In the genomic region with DNA sequence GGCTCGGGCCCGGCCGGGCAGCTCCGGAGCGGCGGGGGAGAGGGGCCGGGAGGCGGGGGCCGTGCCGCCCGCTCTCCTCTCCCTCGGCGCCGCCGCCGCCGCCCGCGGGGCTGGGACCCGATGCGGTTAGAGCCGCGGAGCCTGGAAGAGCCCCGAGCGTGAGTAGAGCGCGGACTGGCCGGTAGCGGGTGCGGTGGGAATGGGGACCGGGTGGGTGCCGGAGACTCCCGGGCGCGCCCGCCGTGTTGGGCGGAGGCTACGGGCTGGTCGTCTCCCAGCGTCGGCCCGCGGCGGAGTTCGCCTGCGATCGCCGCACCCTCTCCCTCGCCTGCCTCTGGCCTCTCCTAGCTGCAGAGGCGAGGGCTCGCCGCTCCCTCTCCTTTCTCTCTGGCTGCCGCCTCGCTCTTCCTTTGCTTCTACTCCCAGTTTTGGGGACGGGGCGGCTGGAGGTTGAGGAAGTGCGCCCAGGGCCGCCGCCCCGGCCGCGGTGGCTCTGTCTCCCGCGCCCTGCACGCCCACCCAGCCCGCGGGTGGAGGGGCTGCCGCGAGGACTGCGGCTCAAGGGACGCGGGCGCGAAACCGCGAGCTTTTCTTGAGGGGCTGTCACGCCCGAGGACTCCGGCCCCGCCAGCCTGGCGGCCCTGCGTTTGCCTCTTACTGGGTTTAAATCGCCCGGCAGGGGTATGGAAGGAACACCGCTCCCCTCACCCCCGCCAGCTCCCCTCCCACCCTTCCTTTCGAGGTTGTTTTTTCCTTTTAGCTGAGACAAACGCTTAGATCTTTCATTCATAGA, we compare ENCODE assay signal across 8 cellular contexts. TPM values are rescaled to one million over a fixed set of nuclear protein-coding genes. Genes with fewer than 3 reads are reported as not detected.
DNase-seq lines count a peak whose midpoint lies in the region; ATAC-seq, FAIRE-seq and TF ChIP-seq lines count a peak whose summit lies in the region.

No MANE protein-coding gene starts in this region.

- H3K4me1 ChIP-seq in Caco-2 (no peaks in the 10 kb centered on the region), pancreas (peaks cover 3 to 8% (median 6%) of the 10 kb centered on the region in 3 donors), tibial nerve (peaks cover 0 to 48% (median 7%) of the 10 kb centered on the region in 4 donors)

- peak; percentile 2 to 11 for ATAC-seq in activated naive CD4-positive, alpha-beta T cell treated with anti-CD3 and anti-CD28 coated beads, Interleukin-2, amount 50 U/mL, for 72 hours
- peak; percentile 51 for ATAC-seq in Right ventricle myocardium superior (ENCODE audit: poor library complexity)
- peak; percentile 27 to 56 (median 33) for ATAC-seq in pancreas

- CTCF ChIA-PET in Caco-2 (lab: Charles Lee), result interaction anchor here (0.6 to 0.7 kb wide), 2 partner anchors 200 to 203 kb away, joined by 3 to 5 read pairs; no protein-coding TSS in a partner anchor

- no peaks in the 10 kb centered on the region for H3K9me3 ChIP-seq in Caco-2
- H3K9me3 ChIP-seq in pancreas, result peaks cover 0 to 2% (median 0%) of the 10 kb centered on the region in 4 donors
- H3K9me3 ChIP-seq in tibial nerve, result no peaks in the 10 kb centered on the region

- H3K4me1 Mint-ChIP-seq in Caco-2 (ENCODE audit: low read depth, unreplicated experiment), result peaks cover 7% of the 10 kb centered on the region

- no peak overlapping the region for H3K27ac Mint-ChIP-seq in Caco-2 (ENCODE audit: unreplicated experiment)
- H3K27ac Mint-ChIP-seq in activated naive CD4-positive, alpha-beta T cell treated with anti-CD3 and anti-CD28 coated beads, Interleukin-2, amount 50 U/mL, for 72 hours, result peak overlapping the region in 1 of 2 donors; percentile 97

- DNase-seq in Caco-2 (peak; percentile 49 to 63), GM20000 (ENCODE audit: low spot score) (peak; percentile 54), HL-60 (ENCODE audit: low read depth in 1 of 2, low spot score in 1 of 2) (peak in 1 of 2 experiments; percentile 37), SK-N-DZ (ENCODE audit: low spot score) (peak; percentile 62), Right ventricle myocardium superior (peak; percentile 66), pancreas (peak; percentile 44 to 83 (median 58)), tibial nerve (ENCODE audit: low spot score in 2 of 2) (peak; percentile 8 to 17)
- peak; percentile 52 to 63 for DNase-seq in activated naive CD4-positive, alpha-beta T cell treated with anti-CD3 and anti-CD28 coated beads, Interleukin-2, amount 50 U/mL, for 72 hours (ENCODE audit: low spot score in 2 of 2)

- FAIRE-seq in pancreas (lab: Jason Lieb, UNC), result no peak

- H3K9me3 Mint-ChIP-seq in Caco-2 (ENCODE audit: unreplicated experiment), result no peaks in the 10 kb centered on the region
- H3K9me3 Mint-ChIP-seq in activated naive CD4-positive, alpha-beta T cell treated with anti-CD3 and anti-CD28 coated beads, Interleukin-2, amount 50 U/mL, for 72 hours, result no peaks in the 10 kb centered on the region

- intact Hi-C loops in Caco-2 (cut with micrococcal nuclease; ENCODE audit: unreplicated experiment) (loop anchor here (1.0 to 5.0 kb wide), 4 partner anchors 104 to 414 kb away; a partner anchor contains a TSS), Right ventricle myocardium superior (cut with DNase I) (loop anchor here (5.0 kb wide), 1 partner anchor 174 kb away; a partner anchor contains a TSS), pancreas (cut with DNase I) (no loop called here)

- H3K4me3 Mint-ChIP-seq in Caco-2 (ENCODE audit: unreplicated experiment), result no peak overlapping the region

- TF ChIP-seq CTCF in Caco-2 (IDR thresholded peaks at IDR 0.05; ENCODE audit: insufficient read depth in 1 of 2, low read depth in 1 of 2, low read length in 1 of 2, severe bottlenecking in 1 of 2, unreplicated experiment in 1 of 2), result no peak
- TF ChIP-seq CTCF in GM20000 (IDR thresholded peaks at IDR 0.05; ENCODE audit: extremely low read depth, missing control alignments), result no peak
- TF ChIP-seq CTCF in HL-60 (IDR thresholded peaks at IDR 0.05; ENCODE audit: insufficient read depth, low read length), result no peak
- no peak for TF ChIP-seq CTCF in pancreas (IDR thresholded peaks at IDR 0.05)
- no peak for TF ChIP-seq CTCF in tibial nerve (IDR thresholded peaks at IDR 0.05)

- peak in 1 of 2 donors; percentile 17 for TF ChIP-seq EP300 in tibial nerve (IDR thresholded peaks at IDR 0.05)

- peak overlapping the region; percentile 91 for H3K27ac ChIP-seq in HL-60 (replicated peaks)
- peak overlapping the region; percentile 89 to 98 (median 97) for H3K27ac ChIP-seq in pancreas
- H3K27ac ChIP-seq in tibial nerve, result peak overlapping the region; percentile 87 to 99 (median 98)

- 0% methylated on average over 49 to 89 of the region's 89 CpGs for WGBS in pancreas, 2 donors
- 0 to 1% methylated on average over 73 to 76 of the region's 89 CpGs for WGBS in tibial nerve, 2 donors

- no TSS peak for BruUV-seq in Caco-2 (replicated peaks; lab: Mats Ljungman, UMichigan)

- POLR2A ChIA-PET in Caco-2 (lab: Charles Lee), result interaction anchor here (0.6 to 1.0 kb wide), 3 partner anchors 29 to 414 kb away, joined by 4 to 7 read pairs (median 7); a partner anchor contains a TSS

- H3K27me3 Mint-ChIP-seq in Caco-2 (ENCODE audit: insufficient read depth, unreplicated experiment), result no peaks in the 10 kb centered on the region

- no peaks in the 10 kb centered on the region for H3K36me3 ChIP-seq in Caco-2 (ENCODE audit: control insufficient read depth, insufficient read depth, low read length)
- no peaks in the 10 kb centered on the region for H3K36me3 ChIP-seq in pancreas
- H3K36me3 ChIP-seq in tibial nerve, result no peaks in the 10 kb centered on the region

- H3K27me3 ChIP-seq in Caco-2 (replicated peaks; ENCODE audit: control insufficient read depth, insufficient read depth, low read length) (no peaks in the 10 kb centered on the region), HL-60 (ENCODE audit: insufficient read depth, poor library complexity, severe bottlenecking) (no peaks in the 10 kb centered on the region), pancreas (no peaks in the 10 kb centered on the region), tibial nerve (no peaks in the 10 kb centered on the region)

- H3K36me3 Mint-ChIP-seq in Caco-2 (ENCODE audit: insufficient read depth, unreplicated experiment), result no peaks in the 10 kb centered on the region
- no peaks in the 10 kb centered on the region for H3K36me3 Mint-ChIP-seq in activated naive CD4-positive, alpha-beta T cell treated with anti-CD3 and anti-CD28 coated beads, Interleukin-2, amount 50 U/mL, for 72 hours

- peak overlapping the region; percentile 75 for H3K4me3 ChIP-seq in Caco-2 (ENCODE audit: low read depth, low read length)
- peak overlapping the region; percentile 88 for H3K4me3 ChIP-seq in HL-60 (replicated peaks; ENCODE audit: insufficient read depth, low read length)
- peak overlapping the region; percentile 82 to 97 (median 92) for H3K4me3 ChIP-seq in pancreas
- peak overlapping the region; percentile 54 to 100 (median 88) for H3K4me3 ChIP-seq in tibial nerve

- peak in 1 of 2 donors; percentile 38 for TF ChIP-seq POLR2A in tibial nerve (IDR thresholded peaks at IDR 0.05)

RNA-seq across cellular contexts. Expression of a gene that starts 0.5 kb away (rescaled TPM):
- total RNA-seq in Caco-2 (2022) (8.4 and 10.6 TPM in 2 replicates), Right ventricle myocardium superior (18.1 TPM), pancreas (10 to 100 TPM in 2 of 6 donors, 1 to 10 TPM in 4; 5.9 to 15.6 (median 7.2) TPM), tibial nerve (10 to 100 TPM; 30.0 to 45.2 (median 39.1) TPM)
- 8.7 and 11.9 TPM in 2 replicates for polyA plus RNA-seq in SK-N-DZ (2014; cell fraction: cytosol; rRNA removed)
- 12.2 and 13.8 TPM in 2 replicates for polyA plus RNA-seq in SK-N-DZ (2014; cell fraction: nucleus; rRNA removed)
- 10 to 100 TPM in 1 of 2 donors, 1 to 10 TPM in 1; 9.0 to 16.0 TPM for total RNA-seq in activated naive CD4-positive, alpha-beta T cell treated with anti-CD3 and anti-CD28 coated beads, Interleukin-2, amount 50 U/mL, for 72 hours
- polyA plus RNA-seq in pancreas, result 1 to 10 TPM; 1.6 to 3.2 TPM

Comparison
In these comparisons a context has a peak if more than half of its experiments do, and no peak if none do; other contexts are left out.
1. intact Hi-C loops: an anchor here in Caco-2 (1.0 to 5.0 kb wide) and Right ventricle myocardium superior (5.0 kb wide); none called in pancreas.